8 cellular contexts compared by ENCODE assay signal in the genomic region with DNA sequence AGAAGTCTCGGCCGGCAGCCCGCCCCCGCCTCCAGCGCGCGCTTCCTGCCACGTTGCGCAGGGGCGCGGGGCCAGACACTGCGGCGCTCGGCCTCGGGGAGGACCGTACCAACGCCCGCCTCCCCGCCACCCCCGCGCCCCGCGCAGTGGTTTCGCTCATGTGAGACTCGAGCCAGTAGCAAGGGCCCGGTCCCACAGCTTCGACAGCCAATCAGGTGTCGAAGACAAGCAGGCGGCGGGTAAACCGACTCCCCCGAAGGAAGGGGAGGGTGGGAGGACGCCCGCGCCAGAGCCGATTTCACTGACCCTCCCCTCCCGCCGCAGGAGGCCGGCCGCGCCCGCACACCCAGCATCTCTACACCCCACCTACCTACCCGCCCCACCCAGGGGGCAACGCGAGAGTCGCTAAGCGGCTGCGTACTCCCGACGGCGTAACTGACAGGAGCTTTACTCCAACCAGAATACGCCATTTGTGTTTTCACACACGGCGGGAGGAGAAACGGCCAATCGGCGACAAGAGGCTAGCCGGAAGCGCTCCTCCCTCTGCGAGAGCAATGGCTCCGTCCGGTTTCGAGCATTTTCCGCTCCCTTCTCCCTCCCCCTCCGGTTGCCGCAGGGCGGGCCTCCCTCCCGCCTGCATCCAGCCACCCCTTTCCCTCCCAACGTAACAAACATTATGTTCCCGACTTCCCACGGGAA. TPM values are rescaled to one million over a fixed set of nuclear protein-coding genes. Genes with fewer than 3 reads are reported as not detected.
DNase-seq lines count a peak whose midpoint lies in the region; ATAC-seq and TF ChIP-seq lines count a peak whose summit lies in the region.

No MANE protein-coding gene starts in this region.

- H3K27ac ChIP-seq in hepatocyte = peak overlapping the region; percentile 99
- H3K27ac ChIP-seq in rectal smooth muscle tissue (ENCODE audit: low read depth, low read length) = peak overlapping the region; percentile 99
- H3K27ac ChIP-seq in aorta (ENCODE audit: low read depth in 1 of 2, low read length in 2 of 2) = peak overlapping the region; percentile 78 to 91

- H4K20me1 ChIP-seq in hepatocyte (ENCODE audit: insufficient read depth, poor library complexity, severe bottlenecking) = peaks cover 69% of the 10 kb centered on the region

- H3K27me3 ChIP-seq in hepatocyte = no peaks in the 10 kb centered on the region
- no peaks in the 10 kb centered on the region for H3K27me3 ChIP-seq in rectal smooth muscle tissue (ENCODE audit: control insufficient read depth, insufficient read depth, low read length)
- H3K27me3 ChIP-seq in aorta (ENCODE audit: control insufficient read depth in 1 of 2, insufficient read depth in 2 of 2, low read length in 1 of 2) = no peaks in the 10 kb centered on the region

- no peaks in the 10 kb centered on the region for H3K9me2 ChIP-seq in hepatocyte (replicated peaks; ENCODE audit: insufficient read depth)

- no peak for TF ChIP-seq CTCF in hepatocyte (IDR thresholded peaks at IDR 0.05; ENCODE audit: poor library complexity)

- ATAC-seq in GM18508 (IDR thresholded peaks at IDR 0.05; ENCODE audit: insufficient read depth, unreplicated experiment) (peak; percentile 80), HG03025 (IDR thresholded peaks at IDR 0.05; ENCODE audit: low FRiP score, unreplicated experiment) (peak; percentile 75), aorta (ENCODE audit: low FRiP score) (peak; percentile 95)

- H3K4me3 ChIP-seq in hepatocyte (peak overlapping the region; percentile 38), rectal smooth muscle tissue (ENCODE audit: low read length) (peak overlapping the region; percentile 85), aorta (ENCODE audit: low read length in 2 of 2) (peak overlapping the region; percentile 60 to 66)

- DNase-seq in NCI-H2029 treated with DMSO at 0.1 percent for 48 hours (lab: John Stamatoyannopoulos, UW) (peak; percentile 98), T1000 (lab: John Stamatoyannopoulos, UW) (peak; percentile 100), astrocyte of the hippocampus (ENCODE audit: low read depth, low spot score) (peak; percentile 100), hepatocyte (ENCODE audit: low spot score) (peak; percentile 98), aorta (peak; percentile 99)

- H3K79me2 ChIP-seq in hepatocyte = peaks cover 83% of the 10 kb centered on the region

- H3K4me2 ChIP-seq in hepatocyte = peak overlapping the region; percentile 88

- under 1% methylated on average over 35 of the region's 71 CpGs for WGBS in hepatocyte (ENCODE audit: low lambda C conversion rate, missing lambda C conversion rate)
- 0 to 1% methylated on average over 54 to 71 of the region's 71 CpGs for WGBS in aorta, 2 donors

- H3K9me3 ChIP-seq in hepatocyte (ENCODE audit: low read depth) (no peaks in the 10 kb centered on the region), aorta (ENCODE audit: control insufficient read depth, low read length) (no peaks in the 10 kb centered on the region)

- intact Hi-C loops in aorta (cut with DNase I) = no loop called here

- no peak overlapping the region for H2AFZ ChIP-seq in hepatocyte

- H3K9ac ChIP-seq in rectal smooth muscle tissue (ENCODE audit: low read length) = peak overlapping the region; percentile 90

- no peaks in the 10 kb centered on the region for H3K36me3 ChIP-seq in hepatocyte (replicated peaks; ENCODE audit: insufficient read depth, low read depth)
- H3K36me3 ChIP-seq in rectal smooth muscle tissue (ENCODE audit: control insufficient read depth, insufficient read depth, low read length) = no peaks in the 10 kb centered on the region
- no peaks in the 10 kb centered on the region for H3K36me3 ChIP-seq in aorta (ENCODE audit: control insufficient read depth in 1 of 2, insufficient read depth in 2 of 2, low read length in 1 of 2)

- H3K4me1 ChIP-seq in hepatocyte (ENCODE audit: insufficient read depth) = peaks cover 49% of the 10 kb centered on the region
- H3K4me1 ChIP-seq in rectal smooth muscle tissue (ENCODE audit: control insufficient read depth, insufficient read depth, low read length) = peaks cover 40% of the 10 kb centered on the region
- no peaks in the 10 kb centered on the region for H3K4me1 ChIP-seq in aorta (ENCODE audit: control insufficient read depth in 1 of 2, insufficient read depth in 2 of 2, low read length in 2 of 2)

RNA-seq across cellular contexts. Expression of a gene that starts 0.6 kb away (rescaled TPM):
- total RNA-seq in hepatocyte (69.8 and 75.2 TPM in 2 replicates), aorta (100 to 1,000 TPM; 148 to 200 TPM)
- polyA plus RNA-seq in hepatocyte (110 and 119 TPM in 2 replicates), aorta (10 to 100 TPM; 13.9 to 37.3 TPM)

RNA-seq across cellular contexts. Expression of a gene that starts 33.9 kb away (rescaled TPM):
- total RNA-seq in hepatocyte = 20.7 and 22.7 TPM in 2 replicates
- polyA plus RNA-seq in hepatocyte = 16.3 and 17.3 TPM in 2 replicates
- 10 to 100 TPM; 23.8 to 26.2 TPM for total RNA-seq in aorta
- polyA plus RNA-seq in aorta = 10 to 100 TPM; 16.9 to 22.5 TPM

Comparison
In these comparisons a context has a peak if more than half of its experiments do, and no peak if none do; other contexts are left out.
1. Peak in every context shown above with its lines: DNase-seq, ATAC-seq, H3K4me3 ChIP-seq and H3K27ac ChIP-seq.